In the genomic region with DNA sequence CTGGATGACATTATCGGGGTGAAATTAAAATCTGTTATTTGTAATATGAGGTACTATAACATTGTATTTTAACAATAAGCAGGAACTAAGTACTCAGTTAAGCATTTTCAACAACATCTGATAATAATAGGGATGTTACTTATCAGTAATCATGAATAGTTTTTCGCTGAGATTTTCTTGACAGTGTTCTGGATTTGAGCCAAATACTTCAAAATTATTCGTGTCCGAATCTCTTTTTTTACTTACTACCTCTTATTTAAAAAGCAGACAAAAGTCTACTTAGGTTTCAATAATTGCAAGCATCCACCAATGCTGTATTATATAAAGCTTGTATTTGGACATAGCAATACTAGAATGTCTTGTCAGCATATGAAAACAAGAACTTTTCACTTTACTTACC, we compare ENCODE assay signal across 18 cellular contexts.
"Had no signal": no experiment of that assay in that cellular context is flagged by ENCODE, and none has a peak within 500 bp of the region (broad histone marks: within the 10 kb centered on the region; RNA-seq: fewer than 3 reads in every experiment).

No MANE protein-coding gene starts in this region.

- H3K9me3 ChIP-seq: breast epithelium, heart right ventricle, right atrium auricular region had no signal

- H3K36me3 ChIP-seq: breast epithelium had no signal

- H3K4me3 ChIP-seq: breast epithelium, heart right ventricle, lung, right atrium auricular region had no signal

- H3K27ac ChIP-seq: epithelial cell of prostate, right atrium auricular region had no signal

- H3K27me3 ChIP-seq: breast epithelium, heart right ventricle, right atrium auricular region had no signal

- H3K4me3 Mint-ChIP-seq: effector memory CD8-positive, alpha-beta T cell had no signal

- DNase-seq: activated CD4-positive, alpha-beta T cell treated with anti-CD3 and anti-CD28 coated beads, Interleukin-2, amount 50 U/mL, for 1 hour; aorta; dermis blood vessel endothelial cell; effector memory CD8-positive, alpha-beta T cell; foreskin melanocyte; heart right ventricle; left cardiac atrium; naive B cell; nucleus accumbens; posterior cingulate gyrus; small intestine; stimulated activated CD4-positive, alpha-beta T cell treated with anti-CD3 and anti-CD28 coated beads, Interleukin-4, amount 100 ng/mL, for 4 hours; stimulated activated CD8-positive, alpha-beta memory T cell treated with anti-CD3 and anti-CD28 coated beads, Interleukin-4, amount 100 ng/mL, for 48 hours; SW 1271 had no signal

- H3K27me3 Mint-ChIP-seq: effector memory CD8-positive, alpha-beta T cell; naive B cell had no signal

- H3K9me3 Mint-ChIP-seq: effector memory CD8-positive, alpha-beta T cell; naive B cell had no signal

- ATAC-seq: effector memory CD8-positive, alpha-beta T cell; heart right ventricle; left cardiac atrium had no signal

- H3K4me1 ChIP-seq: breast epithelium had no signal
